In the genomic region with DNA sequence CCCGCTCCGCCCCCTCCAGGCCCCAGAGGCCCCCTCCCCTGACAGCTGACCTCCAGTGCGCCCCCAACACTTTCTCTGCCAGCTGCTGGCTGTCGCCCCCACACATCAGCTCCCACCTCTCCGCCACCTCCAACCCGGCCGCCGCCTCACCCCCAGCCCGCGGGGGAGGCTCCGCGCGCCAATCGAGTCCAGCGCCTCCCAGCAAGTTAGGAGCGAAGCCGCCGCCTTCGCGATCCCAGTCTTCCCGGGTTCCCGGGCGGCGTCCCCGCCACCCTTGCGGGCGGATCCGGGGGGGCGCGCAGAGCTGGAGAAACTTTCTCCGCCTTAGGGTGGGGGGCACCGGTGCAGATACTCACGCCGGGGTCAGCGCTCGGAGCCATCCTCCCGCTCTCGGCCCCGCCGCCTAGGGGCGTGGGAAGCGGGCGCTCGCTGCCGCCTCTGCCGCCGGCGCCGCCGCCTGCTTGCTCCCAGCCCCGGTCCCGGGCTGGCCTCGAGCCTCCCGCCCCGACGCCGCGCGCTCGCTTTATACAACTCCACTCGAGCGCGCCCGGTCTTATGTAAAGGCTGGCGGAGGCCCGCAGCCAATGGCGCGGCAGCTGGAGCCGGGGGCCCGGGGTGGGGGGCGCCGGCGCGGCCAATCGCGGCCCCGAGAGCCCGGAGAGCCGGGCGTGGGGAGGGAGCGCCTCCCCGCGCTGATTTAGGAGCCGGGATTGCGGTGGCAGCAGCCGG, we compare ENCODE assay signal across 8 cellular contexts. TPM values are rescaled to one million over a fixed set of nuclear protein-coding genes. Genes with fewer than 3 reads are reported as not detected.
A peak's percentile ranks its signal among the peaks of the same experiment; 100 is the strongest.
DNase-seq lines count a peak whose midpoint lies in the region; ATAC-seq and TF ChIP-seq lines count a peak whose summit lies in the region.

A gene with protein sequence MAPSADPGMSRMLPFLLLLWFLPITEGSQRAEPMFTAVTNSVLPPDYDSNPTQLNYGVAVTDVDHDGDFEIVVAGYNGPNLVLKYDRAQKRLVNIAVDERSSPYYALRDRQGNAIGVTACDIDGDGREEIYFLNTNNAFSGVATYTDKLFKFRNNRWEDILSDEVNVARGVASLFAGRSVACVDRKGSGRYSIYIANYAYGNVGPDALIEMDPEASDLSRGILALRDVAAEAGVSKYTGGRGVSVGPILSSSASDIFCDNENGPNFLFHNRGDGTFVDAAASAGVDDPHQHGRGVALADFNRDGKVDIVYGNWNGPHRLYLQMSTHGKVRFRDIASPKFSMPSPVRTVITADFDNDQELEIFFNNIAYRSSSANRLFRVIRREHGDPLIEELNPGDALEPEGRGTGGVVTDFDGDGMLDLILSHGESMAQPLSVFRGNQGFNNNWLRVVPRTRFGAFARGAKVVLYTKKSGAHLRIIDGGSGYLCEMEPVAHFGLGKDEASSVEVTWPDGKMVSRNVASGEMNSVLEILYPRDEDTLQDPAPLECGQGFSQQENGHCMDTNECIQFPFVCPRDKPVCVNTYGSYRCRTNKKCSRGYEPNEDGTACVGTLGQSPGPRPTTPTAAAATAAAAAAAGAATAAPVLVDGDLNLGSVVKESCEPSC (minus strand): TSS at position 529 of the 729 bp plus-strand sequence. CDS start 149 bp downstream, at position 380.

- WGBS in IMR-90 (ENCODE audit: extremely low coverage in 2 of 2, insufficient read length in 1 of 2), 2 experiments, result 3% methylated on average over 14 of the region's 86 CpGs; no CpG with 5 or more reads in 1 of the 2 experiments
- WGBS in body of pancreas, 2 donors, result 1% methylated on average over 79 of the region's 86 CpGs; no CpG with 5 or more reads in 1 of the 2 donors

- POLR2A ChIA-PET in IMR-90 (lab: Charles Lee; ENCODE audit: unreplicated experiment), result no interaction called here

- H3K4me1 ChIP-seq in IMR-90 (ENCODE audit: control insufficient read depth, insufficient read depth, low read length), result no peaks in the 10 kb centered on the region
- H3K4me1 ChIP-seq in body of pancreas, result peaks cover 17% of the 10 kb centered on the region

- dilution Hi-C loops in IMR-90 (cut with HindIII; ENCODE audit: low sequenced_read_pairs, unreplicated experiment), result no loop called here

- ATAC-seq in IMR-90 (ENCODE audit: low read depth) (peak; percentile 48), body of pancreas (peak; percentile 74), GM19023 (IDR thresholded peaks at IDR 0.05; ENCODE audit: unreplicated experiment) (no peak), HG03159 (IDR thresholded peaks at IDR 0.05; ENCODE audit: unreplicated experiment) (no peak)
- peak; percentile 31 for ATAC-seq in stimulated activated naive CD8-positive, alpha-beta T cell treated with anti-CD3 and anti-CD28 coated beads, Interleukin-15, Interleukin-2, amounts not matched to agents 100 U/mL and 50 U/mL, for 24 hours

- H2AK5ac ChIP-seq in IMR-90 (ENCODE audit: low read depth, low read length), result no peak within 1 kb of the TSS

- H3K27ac ChIP-seq in IMR-90 (ENCODE audit: insufficient read depth, low read length), result no peak within 1 kb of the TSS
- H3K27ac ChIP-seq in body of pancreas, result no peak within 1 kb of the TSS

- H3K27me3 ChIP-seq in IMR-90 (ENCODE audit: control insufficient read depth, insufficient read depth, low read length) (peaks cover 58% of the 10 kb centered on the region), body of pancreas (peaks cover 0 to 20% of the 10 kb centered on the region in 2 donors)

- DNase-seq in AG08396 (ENCODE audit: low spot score) (peak; percentile 49), IMR-90 (no peak), body of pancreas (peak; percentile 35 to 71 (median 61)), kidney tubule cell (ENCODE audit: low spot score) (peak; percentile 47)
- DNase-seq in stimulated activated naive CD8-positive, alpha-beta T cell treated with anti-CD3 and anti-CD28 coated beads, Interleukin-15, Interleukin-2, amounts not matched to agents 100 U/mL and 50 U/mL, for 24 hours, result peak; percentile 5
- DNase-seq in activated naive CD4-positive, alpha-beta T cell (lab: John Stamatoyannopoulos, UW), result no peak

- peak within 1 kb of the TSS; percentile 53 for H2AFZ ChIP-seq in IMR-90 (replicated peaks; ENCODE audit: low read length, poor library complexity)

- H2BK5ac ChIP-seq in IMR-90 (ENCODE audit: low read depth, low read length, poor library complexity, severe bottlenecking), result no peak within 1 kb of the TSS

- H3K4me3 ChIP-seq in IMR-90 (ENCODE audit: insufficient read depth, low read depth, low read length) (no peak within 1 kb of the TSS), body of pancreas (no peak within 1 kb of the TSS)

- no peaks in the 10 kb centered on the region for H3K9me1 ChIP-seq in IMR-90 (ENCODE audit: insufficient read depth, low read length)

- no peak for TF ChIP-seq CTCF in IMR-90 (conservative IDR thresholded peaks at IDR 0.05; ENCODE audit: low read depth, low read length)
- TF ChIP-seq CTCF in body of pancreas (IDR thresholded peaks at IDR 0.05), result peak in 1 of 7 experiments; percentile 22

- H3K18ac ChIP-seq in IMR-90 (ENCODE audit: low read depth, low read length), result no peak within 1 kb of the TSS

- H4K5ac ChIP-seq in IMR-90 (ENCODE audit: low read depth, low read length), result no peak within 1 kb of the TSS

- H3K9ac ChIP-seq in IMR-90 (ENCODE audit: low read depth, low read length), result no peak within 1 kb of the TSS

- no peak within 1 kb of the TSS; the same call in 1 of the 2 replicates for H3K4me2 ChIP-seq in IMR-90 (ENCODE audit: low read depth, low read length)

- no peak within 1 kb of the TSS for H2BK20ac ChIP-seq in IMR-90 (ENCODE audit: low read depth, low read length)

- TF ChIP-seq POLR2A in IMR-90 (IDR thresholded peaks at IDR 0.05; ENCODE audit: low read depth, low read length), result no peak
- TF ChIP-seq POLR2A in body of pancreas (IDR thresholded peaks at IDR 0.05), result peak in 2 of 3 donors; percentile 7 to 34

- H3K36me3 ChIP-seq in IMR-90 (ENCODE audit: control insufficient read depth, insufficient read depth, low read length) (no peaks in the 10 kb centered on the region), body of pancreas (replicated peaks in 1 of 2; ENCODE audit: insufficient read depth in 1 of 2, low read depth in 2 of 2) (no peaks in the 10 kb centered on the region)

- no peak within 1 kb of the TSS for H2AK9ac ChIP-seq in IMR-90 (replicated peaks; ENCODE audit: low read depth, low read length, poor library complexity)

- H4K20me1 ChIP-seq in IMR-90 (ENCODE audit: insufficient read depth, low read length), result no peaks in the 10 kb centered on the region

- no peak within 1 kb of the TSS for H2BK120ac ChIP-seq in IMR-90 (ENCODE audit: low read depth, low read length)

- H3K56ac ChIP-seq in IMR-90 (ENCODE audit: extremely low read depth, insufficient read depth, low read length), result no peak within 1 kb of the TSS

- H3K9me3 ChIP-seq in IMR-90 (ENCODE audit: control insufficient read depth, insufficient read depth, low read length) (no peaks in the 10 kb centered on the region), body of pancreas (no peaks in the 10 kb centered on the region)

- BruUV-seq in IMR-90 (replicated peaks; lab: Mats Ljungman, UMichigan), result no TSS peak

- no peaks in the 10 kb centered on the region for H3K79me1 ChIP-seq in IMR-90 (ENCODE audit: low read depth in 1 of 2, low read length in 2 of 2)

- CTCF ChIA-PET in IMR-90 (lab: Yijun Ruan, JAX), result no interaction called here

- in situ Hi-C loops in IMR-90 (cut with MboI; ENCODE audit: low sequenced_read_pairs), result loop anchor here (25.0 kb wide), 1 partner anchor 243 kb away; no protein-coding TSS in a partner anchor

- H2BK15ac ChIP-seq in IMR-90 (ENCODE audit: low read depth, low read length), result no peak within 1 kb of the TSS

- TF ChIP-seq RAD21 in IMR-90 (IDR thresholded peaks at IDR 0.05; ENCODE audit: low read length), result no peak

- no peak within 1 kb of the TSS for H4K8ac ChIP-seq in IMR-90 (ENCODE audit: low read depth in 2 of 2, low read length in 2 of 2)

- H3K14ac ChIP-seq in IMR-90 (replicated peaks; ENCODE audit: low read depth, low read length), result no peak within 1 kb of the TSS

- H4K91ac ChIP-seq in IMR-90 (ENCODE audit: insufficient read depth, low read depth, low read length), result no peak within 1 kb of the TSS

- intact Hi-C loops in IMR-90 (cut with micrococcal nuclease) (no loop called here), body of pancreas (cut with DNase I) (no loop called here)

- H3K23ac ChIP-seq in IMR-90 (ENCODE audit: low read depth, low read length), result no peak within 1 kb of the TSS

- H3K4ac ChIP-seq in IMR-90 (ENCODE audit: low read depth, low read length), result no peak within 1 kb of the TSS

TF ChIP-seq in IMR-90, 13 proteins besides CTCF, POLR2A, EP300 and RAD21 (continues in another document):
- TF ChIP-seq RCOR1 (IDR thresholded peaks at IDR 0.05; ENCODE audit: insufficient replicate concordance, low read length), result no peak
- TF ChIP-seq FOS (IDR thresholded peaks at IDR 0.05; ENCODE audit: low read depth, low read length), result no peak
- no peak for TF ChIP-seq CEBPB (IDR thresholded peaks at IDR 0.05; ENCODE audit: low read depth, low read length)
- TF ChIP-seq MAFK (IDR thresholded peaks at IDR 0.05; ENCODE audit: low read depth, low read length), result no peak
- TF ChIP-seq SMC3 (IDR thresholded peaks at IDR 0.05; ENCODE audit: low read depth, low read length), result no peak
- TF ChIP-seq BHLHE40 (IDR thresholded peaks at IDR 0.05; ENCODE audit: low read depth, low read length), result no peak
- TF ChIP-seq NFE2L2 (IDR thresholded peaks at IDR 0.05; ENCODE audit: low read depth, low read length), result no peak
- TF ChIP-seq MXI1 (IDR thresholded peaks at IDR 0.05; ENCODE audit: borderline replicate concordance, low read depth, low read length), result no peak
- TF ChIP-seq, protein P1, sequence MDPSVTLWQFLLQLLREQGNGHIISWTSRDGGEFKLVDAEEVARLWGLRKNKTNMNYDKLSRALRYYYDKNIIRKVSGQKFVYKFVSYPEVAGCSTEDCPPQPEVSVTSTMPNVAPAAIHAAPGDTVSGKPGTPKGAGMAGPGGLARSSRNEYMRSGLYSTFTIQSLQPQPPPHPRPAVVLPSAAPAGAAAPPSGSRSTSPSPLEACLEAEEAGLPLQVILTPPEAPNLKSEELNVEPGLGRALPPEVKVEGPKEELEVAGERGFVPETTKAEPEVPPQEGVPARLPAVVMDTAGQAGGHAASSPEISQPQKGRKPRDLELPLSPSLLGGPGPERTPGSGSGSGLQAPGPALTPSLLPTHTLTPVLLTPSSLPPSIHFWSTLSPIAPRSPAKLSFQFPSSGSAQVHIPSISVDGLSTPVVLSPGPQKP (IDR thresholded peaks at IDR 0.05; ENCODE audit: borderline replicate concordance, low read depth, low read length), result no peak
- TF ChIP-seq RFX5 (IDR thresholded peaks at IDR 0.05; ENCODE audit: low read depth, low read length), result no peak
- TF ChIP-seq MAZ (IDR thresholded peaks at IDR 0.05; ENCODE audit: borderline replicate concordance, low read depth, low read length), result no peak

RNA-seq across cellular contexts. Expression of the gene that starts here (rescaled TPM):
- not detected in 2 replicates for total RNA-seq in IMR-90 (2012; rRNA removed)
- polyA plus RNA-seq in IMR-90 (2012; rRNA removed), result not detected in 2 replicates
- polyA plus RNA-seq in IMR-90 (2012; cell fraction: cytosol; rRNA removed), result not detected in 2 replicates
- not detected in 2 replicates for polyA plus RNA-seq in IMR-90 (2012; cell fraction: nucleus; rRNA removed; ENCODE audit: low replicate concordance)
- under 1 TPM in 1 of 2 donors, not detected in 1; 0.52 TPM for total RNA-seq in body of pancreas

Comparison
In these comparisons a context has a peak if more than half of its experiments do, and no peak if none do; other contexts are left out.
1. Peak in ATAC-seq in IMR-90; RNA of the gene not detected or under 1 TPM.
2. Peak in DNase-seq and ATAC-seq in body of pancreas; RNA of the gene not detected or under 1 TPM.
3. DNase-seq: peak in AG08396 (single experiment), kidney tubule cell (single experiment) and stimulated activated naive CD8-positive, alpha-beta T cell treated with anti-CD3 and anti-CD28 coated beads, Interleukin-15, Interleukin-2, amounts not matched to agents 100 U/mL and 50 U/mL, for 24 hours (single experiment); none in IMR-90 (single experiment) and activated naive CD4-positive, alpha-beta T cell (0 of 4).